ENCODE assay signal across 1 cellular context in the genomic region with DNA sequence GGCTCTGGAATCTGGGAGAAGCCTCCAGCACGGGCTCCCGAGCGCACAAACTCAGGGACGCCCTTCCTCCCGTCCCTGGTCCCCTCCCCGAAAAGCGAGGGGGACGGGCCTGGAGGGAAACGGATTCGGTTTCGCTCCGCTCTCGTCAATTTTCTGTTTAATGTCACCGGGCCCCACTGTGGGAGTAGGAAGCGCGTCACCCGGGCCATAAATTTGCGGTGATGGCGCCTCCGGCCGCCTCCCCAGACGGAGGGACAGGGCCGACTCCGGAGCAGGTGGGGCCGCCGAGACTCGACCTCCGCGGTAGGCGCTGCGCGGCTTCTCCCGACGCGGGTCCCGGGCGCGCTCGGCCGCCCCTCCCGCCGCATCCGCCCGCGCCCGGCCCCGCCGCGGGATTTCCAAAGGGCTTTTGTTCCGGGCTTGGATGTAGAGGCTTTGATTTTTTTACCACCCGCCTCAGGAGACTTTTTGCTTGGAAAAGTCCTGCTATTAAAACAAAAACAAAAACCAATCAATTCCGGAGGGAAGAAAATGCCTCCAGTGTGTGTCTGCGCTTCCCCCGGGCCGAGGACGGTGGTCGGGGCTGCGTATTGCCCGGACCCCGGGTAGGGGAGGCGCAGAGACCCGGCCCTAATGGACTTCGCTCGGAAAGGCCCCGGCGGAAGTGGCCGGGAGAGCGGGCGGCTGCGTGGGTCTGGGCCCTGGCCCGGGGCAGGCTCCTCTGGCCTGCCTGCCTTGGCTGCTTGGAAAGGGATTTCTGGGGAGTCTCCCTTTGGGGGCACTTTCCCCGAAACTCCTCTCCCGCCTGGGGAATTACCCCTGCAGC.
TF ChIP-seq lines count a peak whose summit lies in the region.

No MANE protein-coding gene starts in this region.

TF ChIP-seq in liver, 16 proteins besides CTCF, POLR2A, EP300 and RAD21 (continued from another document):
- no peak for TF ChIP-seq REST (IDR thresholded peaks at IDR 0.05)
- TF ChIP-seq EGR1 (IDR thresholded peaks at IDR 0.05; ENCODE audit: low read depth in 2 of 2) = no peak
- TF ChIP-seq, protein P1, sequence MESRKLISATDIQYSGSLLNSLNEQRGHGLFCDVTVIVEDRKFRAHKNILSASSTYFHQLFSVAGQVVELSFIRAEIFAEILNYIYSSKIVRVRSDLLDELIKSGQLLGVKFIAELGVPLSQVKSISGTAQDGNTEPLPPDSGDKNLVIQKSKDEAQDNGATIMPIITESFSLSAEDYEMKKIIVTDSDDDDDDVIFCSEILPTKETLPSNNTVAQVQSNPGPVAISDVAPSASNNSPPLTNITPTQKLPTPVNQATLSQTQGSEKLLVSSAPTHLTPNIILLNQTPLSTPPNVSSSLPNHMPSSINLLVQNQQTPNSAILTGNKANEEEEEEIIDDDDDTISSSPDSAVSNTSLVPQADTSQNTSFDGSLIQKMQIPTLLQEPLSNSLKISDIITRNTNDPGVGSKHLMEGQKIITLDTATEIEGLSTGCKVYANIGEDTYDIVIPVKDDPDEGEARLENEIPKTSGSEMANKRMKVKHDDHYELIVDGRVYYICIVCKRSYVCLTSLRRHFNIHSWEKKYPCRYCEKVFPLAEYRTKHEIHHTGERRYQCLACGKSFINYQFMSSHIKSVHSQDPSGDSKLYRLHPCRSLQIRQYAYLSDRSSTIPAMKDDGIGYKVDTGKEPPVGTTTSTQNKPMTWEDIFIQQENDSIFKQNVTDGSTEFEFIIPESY (IDR thresholded peaks at IDR 0.05) = no peak
